In genomic region chr4:124526321-124526720, GRCh38 we compare ENCODE assay signal across 17 cellular contexts.
"Had no signal": no experiment of that assay in that cellular context is flagged by ENCODE, and none has a peak within 500 bp of the region (broad histone marks: within the 10 kb centered on the region; RNA-seq: fewer than 3 reads in every experiment).

No MANE protein-coding gene starts in this region.

- H3K4me1 ChIP-seq: adrenal gland, heart right ventricle had no signal

- H3K4me3 ChIP-seq: adrenal gland, heart right ventricle, smooth muscle cell had no signal

- H3K27ac ChIP-seq: adrenal gland had no signal

- DNase-seq: activated B cell treated with CpG ODN at 0.5 μM for 24 hours; activated CD4-positive, alpha-beta T cell treated with anti-CD3 and anti-CD28 coated beads, Interleukin-2, amount 10 ng/mL, durations not matched to agents 24 days and 14 days; activated CD8-positive, alpha-beta memory T cell treated with anti-CD3 and anti-CD28 coated beads for 24 hours; activated naive CD4-positive, alpha-beta T cell treated with anti-CD3 and anti-CD28 coated beads, Interleukin-2, amount 10 ng/mL, durations not matched to agents 7 days and 5 days; activated T-cell treated with anti-CD3 and anti-CD28 coated beads for 4 hours; adrenal gland; central memory CD4-positive, alpha-beta T cell; endodermal cell; foreskin melanocyte; heart right ventricle; kidney; left ventricle myocardium superior; right cardiac atrium had no signal

- H3K4me3 Mint-ChIP-seq: activated B cell treated with CpG ODN at 0.5 μM for 24 hours; activated CD4-positive, alpha-beta T cell treated with anti-CD3 and anti-CD28 coated beads, Interleukin-2, amount 10 ng/mL, durations not matched to agents 24 days and 14 days; activated naive CD4-positive, alpha-beta T cell treated with anti-CD3 and anti-CD28 coated beads, Interleukin-2, amount 10 ng/mL, durations not matched to agents 7 days and 5 days; activated T-helper 17 cell treated with anti-CD3 and anti-CD28 coated beads, Interleukin-2, amount 50 U/mL, for 72 hours; endodermal cell; T-helper 1 cell treated with Interleukin-12 subunit alpha and Interleukin-12 subunit beta and Interleukin-4 antibody, amounts not matched to agents 30 μg/mL and 1 μg/mL, for 36 hours had no signal

- ATAC-seq: activated T-helper 17 cell treated with anti-CD3 and anti-CD28 coated beads, Interleukin-2, amount 50 U/mL, for 72 hours; esophagus mucosa; heart right ventricle; left ventricle myocardium superior; right cardiac atrium had no signal

- H3K27me3 Mint-ChIP-seq: activated B cell treated with CpG ODN at 0.5 μM for 24 hours; activated CD4-positive, alpha-beta T cell treated with anti-CD3 and anti-CD28 coated beads, Interleukin-2, amount 10 ng/mL, durations not matched to agents 24 days and 14 days; activated naive CD4-positive, alpha-beta T cell treated with anti-CD3 and anti-CD28 coated beads, Interleukin-2, amount 10 ng/mL, durations not matched to agents 7 days and 5 days; activated T-helper 17 cell treated with anti-CD3 and anti-CD28 coated beads, Interleukin-2, amount 50 U/mL, for 72 hours had no signal

- H3K4me2 ChIP-seq: smooth muscle cell had no signal

- H3K36me3 ChIP-seq: adrenal gland, heart right ventricle had no signal

- H3K9me3 Mint-ChIP-seq: activated CD4-positive, alpha-beta T cell treated with anti-CD3 and anti-CD28 coated beads, Interleukin-2, amount 10 ng/mL, durations not matched to agents 24 days and 14 days; activated naive CD4-positive, alpha-beta T cell treated with anti-CD3 and anti-CD28 coated beads, Interleukin-2, amount 10 ng/mL, durations not matched to agents 7 days and 5 days; T-helper 1 cell treated with Interleukin-12 subunit alpha and Interleukin-12 subunit beta and Interleukin-4 antibody, amounts not matched to agents 30 μg/mL and 1 μg/mL, for 36 hours had no signal

- H3K9me3 ChIP-seq: adrenal gland, heart right ventricle had no signal

- H3K4me1 Mint-ChIP-seq: activated B cell treated with CpG ODN at 0.5 μM for 24 hours; activated CD4-positive, alpha-beta T cell treated with anti-CD3 and anti-CD28 coated beads, Interleukin-2, amount 10 ng/mL, durations not matched to agents 24 days and 14 days; activated naive CD4-positive, alpha-beta T cell treated with anti-CD3 and anti-CD28 coated beads, Interleukin-2, amount 10 ng/mL, durations not matched to agents 7 days and 5 days; activated T-helper 17 cell treated with anti-CD3 and anti-CD28 coated beads, Interleukin-2, amount 50 U/mL, for 72 hours; endodermal cell had no signal

- H3K27ac Mint-ChIP-seq: activated B cell treated with CpG ODN at 0.5 μM for 24 hours; activated CD4-positive, alpha-beta T cell treated with anti-CD3 and anti-CD28 coated beads, Interleukin-2, amount 10 ng/mL, durations not matched to agents 24 days and 14 days; activated naive CD4-positive, alpha-beta T cell treated with anti-CD3 and anti-CD28 coated beads, Interleukin-2, amount 10 ng/mL, durations not matched to agents 7 days and 5 days; activated T-helper 17 cell treated with anti-CD3 and anti-CD28 coated beads, Interleukin-2, amount 50 U/mL, for 72 hours; endodermal cell; T-helper 1 cell treated with Interleukin-12 subunit alpha and Interleukin-12 subunit beta and Interleukin-4 antibody, amounts not matched to agents 30 μg/mL and 1 μg/mL, for 36 hours had no signal

- H3K36me3 Mint-ChIP-seq: activated naive CD4-positive, alpha-beta T cell treated with anti-CD3 and anti-CD28 coated beads, Interleukin-2, amount 10 ng/mL, durations not matched to agents 7 days and 5 days had no signal

- H3K27me3 ChIP-seq: adrenal gland, heart right ventricle had no signal
